In the genomic region with DNA sequence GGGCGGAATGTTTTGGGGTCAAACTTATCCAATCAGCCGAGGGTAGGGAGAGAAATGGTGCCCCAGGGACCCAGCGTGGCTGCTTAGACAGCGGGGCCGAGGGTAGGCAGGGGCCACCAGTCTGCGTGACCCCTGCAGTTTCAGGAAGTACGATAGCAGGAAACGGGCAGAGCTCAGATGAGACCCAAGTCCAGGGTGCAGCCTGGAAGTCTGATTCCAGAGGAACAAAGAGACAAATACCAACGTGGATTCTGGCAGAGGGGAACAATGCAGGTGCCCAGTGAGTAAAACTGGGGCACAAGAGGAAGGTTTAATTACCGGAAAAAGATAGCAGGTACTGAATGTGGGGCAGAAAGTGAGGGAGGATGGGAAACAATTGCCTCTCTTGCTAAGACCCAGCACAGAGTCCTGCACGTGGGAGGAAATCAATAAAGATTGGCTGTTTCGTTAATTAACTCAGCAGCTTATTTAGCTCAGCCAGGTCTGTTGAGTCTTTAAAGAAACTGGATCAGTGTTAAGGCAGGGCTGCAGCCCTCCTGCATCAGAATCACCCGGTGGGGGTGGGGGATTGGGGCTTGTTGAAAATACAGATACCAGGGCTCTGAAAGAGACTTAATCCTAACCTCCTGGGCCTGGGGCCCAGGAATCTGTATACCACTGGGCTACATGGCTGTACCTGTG, we compare ENCODE assay signal across 8 cellular contexts. TPM values are rescaled to one million over a fixed set of nuclear protein-coding genes. Genes with fewer than 3 reads are reported as not detected.
A peak's percentile ranks its signal among the peaks of the same experiment; 100 is the strongest.
DNase-seq lines count a peak whose midpoint lies in the region; ATAC-seq and TF ChIP-seq lines count a peak whose summit lies in the region.

No MANE protein-coding gene starts in this region.

- no peaks in the 10 kb centered on the region for H3K9me3 ChIP-seq in CD4-positive, CD25-positive, alpha-beta regulatory T cell (ENCODE audit: control insufficient read depth in 2 of 2, low read length in 2 of 2)
- H3K9me3 ChIP-seq in H9 (ENCODE audit: control insufficient read depth, low read depth, low read length) (no peaks in the 10 kb centered on the region), Caco-2 (no peaks in the 10 kb centered on the region)

- H3K23ac ChIP-seq in H9 (ENCODE audit: insufficient read length, low read depth, low read length): no peak overlapping the region

- H3K23me2 ChIP-seq in H9 (ENCODE audit: insufficient read length, low read depth, low read length, poor library complexity, severe bottlenecking): no peaks in the 10 kb centered on the region

- H3K4me1 Mint-ChIP-seq in CD4-positive, CD25-positive, alpha-beta regulatory T cell: peaks cover 13 to 65% (median 26%) of the 10 kb centered on the region in 4 donors
- H3K4me1 Mint-ChIP-seq in H9 (peaks cover 23 to 33% of the 10 kb centered on the region in 2 experiments), memory B cell (peaks cover 21% of the 10 kb centered on the region), Caco-2 (ENCODE audit: low read depth, unreplicated experiment) (peaks cover 11% of the 10 kb centered on the region)
- peaks cover 23% of the 10 kb centered on the region for H3K4me1 Mint-ChIP-seq in activated CD4-positive, alpha-beta memory T cell treated with anti-CD3 and anti-CD28 coated beads, Interleukin-2, amount 10 ng/mL, durations not matched to agents 7 days and 5 days

- no peak overlapping the region for H2BK15ac ChIP-seq in H9 (ENCODE audit: low read depth, low read length)

- H3T11ph ChIP-seq in H9 (ENCODE audit: low read length): no peak overlapping the region

- H2BK12ac ChIP-seq in H9 (ENCODE audit: insufficient read length, low read depth, low read length): no peak overlapping the region

- H3K79me2 ChIP-seq in H9 (ENCODE audit: insufficient read depth, low read length): no peaks in the 10 kb centered on the region

- H3K79me1 ChIP-seq in H9 (ENCODE audit: insufficient read depth, low read depth, low read length, poor library complexity, severe bottlenecking): no peaks in the 10 kb centered on the region

- no peak overlapping the region for H2BK5ac ChIP-seq in H9 (ENCODE audit: insufficient read length, low read length)

- TF ChIP-seq CTCF in H9 (conservative IDR thresholded peaks at IDR 0.05): no peak
- TF ChIP-seq CTCF in Caco-2 (IDR thresholded peaks at IDR 0.05; ENCODE audit: insufficient read depth in 1 of 2, low read depth in 1 of 2, low read length in 1 of 2, severe bottlenecking in 1 of 2, unreplicated experiment in 1 of 2): no peak

- no peaks in the 10 kb centered on the region for H3K9me3 Mint-ChIP-seq in CD4-positive, CD25-positive, alpha-beta regulatory T cell
- no peaks in the 10 kb centered on the region for H3K9me3 Mint-ChIP-seq in H9
- H3K9me3 Mint-ChIP-seq in activated CD4-positive, alpha-beta memory T cell treated with anti-CD3 and anti-CD28 coated beads, Interleukin-2, amount 10 ng/mL, durations not matched to agents 7 days and 5 days: no peaks in the 10 kb centered on the region
- peaks cover 1% of the 10 kb centered on the region for H3K9me3 Mint-ChIP-seq in memory B cell
- H3K9me3 Mint-ChIP-seq in Caco-2 (ENCODE audit: unreplicated experiment): no peaks in the 10 kb centered on the region

- peak overlapping the region; percentile 60 for H2AFZ ChIP-seq in H9 (ENCODE audit: low read length)

- H3K18ac ChIP-seq in H9 (ENCODE audit: insufficient read length, low read depth, low read length): peak overlapping the region; percentile 8

- H4K8ac ChIP-seq in H9 (replicated peaks; ENCODE audit: insufficient read length, low read depth, low read length): no peak overlapping the region

- H3K36me3 Mint-ChIP-seq in CD4-positive, CD25-positive, alpha-beta regulatory T cell: no peaks in the 10 kb centered on the region
- H3K36me3 Mint-ChIP-seq in H9 (ENCODE audit: insufficient read depth in 1 of 3, low read depth in 3 of 3) (no peaks in the 10 kb centered on the region), memory B cell (no peaks in the 10 kb centered on the region), Caco-2 (ENCODE audit: insufficient read depth, unreplicated experiment) (no peaks in the 10 kb centered on the region)
- H3K36me3 Mint-ChIP-seq in activated CD4-positive, alpha-beta memory T cell treated with anti-CD3 and anti-CD28 coated beads, Interleukin-2, amount 10 ng/mL, durations not matched to agents 7 days and 5 days (ENCODE audit: low read depth): no peaks in the 10 kb centered on the region

- H3K27me3 ChIP-seq in CD4-positive, CD25-positive, alpha-beta regulatory T cell (ENCODE audit: control insufficient read depth, insufficient read depth, low read length): no peaks in the 10 kb centered on the region
- H3K27me3 ChIP-seq in H9 (ENCODE audit: insufficient read depth, low read length) (no peaks in the 10 kb centered on the region), Caco-2 (replicated peaks; ENCODE audit: control insufficient read depth, insufficient read depth, low read length) (no peaks in the 10 kb centered on the region)

- H3K27ac ChIP-seq in CD4-positive, CD25-positive, alpha-beta regulatory T cell (ENCODE audit: insufficient read depth, low read length, poor library complexity, severe bottlenecking): peak overlapping the region; percentile 34
- H3K27ac ChIP-seq in H9 (ENCODE audit: insufficient read length, low read depth, low read length): no peak overlapping the region

- H3K4me3 ChIP-seq in CD4-positive, CD25-positive, alpha-beta regulatory T cell (ENCODE audit: low read depth, low read length): peak overlapping the region; percentile 51
- no peak overlapping the region for H3K4me3 ChIP-seq in Caco-2 (ENCODE audit: low read depth, low read length)

- no peak overlapping the region for H3K56ac ChIP-seq in H9 (ENCODE audit: insufficient read length, low read depth, low read length)

- no peak overlapping the region for H3K9ac ChIP-seq in H9 (ENCODE audit: extremely low read depth, insufficient read length, low read length)

- no peak overlapping the region for H4K91ac ChIP-seq in H9 (ENCODE audit: insufficient read length, low read depth, low read length)

- CTCF ChIA-PET in activated CD4-positive, alpha-beta memory T cell treated with anti-CD3 and anti-CD28 coated beads, Interleukin-2, amount 10 ng/mL, durations not matched to agents 7 days and 5 days (lab: Charles Lee): interaction anchor here (0.8 to 1.4 kb wide), 2 partner anchors 11 to 209 kb away, joined by 3 to 7 read pairs; no protein-coding TSS in a partner anchor
- CTCF ChIA-PET in Caco-2 (lab: Charles Lee): no interaction called here

- no peak overlapping the region for H2BK120ac ChIP-seq in H9 (ENCODE audit: low read depth, low read length, poor library complexity, severe bottlenecking)

- no peaks in the 10 kb centered on the region for H3K36me3 ChIP-seq in CD4-positive, CD25-positive, alpha-beta regulatory T cell (ENCODE audit: control insufficient read depth, insufficient read depth, low read length)
- no peaks in the 10 kb centered on the region for H3K36me3 ChIP-seq in Caco-2 (ENCODE audit: control insufficient read depth, insufficient read depth, low read length)

- no peak overlapping the region for H4K5ac ChIP-seq in H9 (ENCODE audit: insufficient read length, low read depth, low read length)

- peak overlapping the region; percentile 10; the same call in 1 of the 2 replicates for H3K14ac ChIP-seq in H9 (ENCODE audit: insufficient read depth, low read length)

- no TSS peak for BruUV-seq in Caco-2 (replicated peaks; lab: Mats Ljungman, UMichigan)

- H3K27me3 Mint-ChIP-seq in CD4-positive, CD25-positive, alpha-beta regulatory T cell: no peaks in the 10 kb centered on the region
- H3K27me3 Mint-ChIP-seq in H9 (ENCODE audit: low read depth) (peaks cover 2% of the 10 kb centered on the region; the same call in 1 of the 2 replicates), memory B cell (peaks cover 1% of the 10 kb centered on the region), Caco-2 (ENCODE audit: insufficient read depth, unreplicated experiment) (no peaks in the 10 kb centered on the region)
- no peaks in the 10 kb centered on the region for H3K27me3 Mint-ChIP-seq in activated CD4-positive, alpha-beta memory T cell treated with anti-CD3 and anti-CD28 coated beads, Interleukin-2, amount 10 ng/mL, durations not matched to agents 7 days and 5 days

- H3K4me3 Mint-ChIP-seq in CD4-positive, CD25-positive, alpha-beta regulatory T cell: peak overlapping the region in 3 of 4 donors; percentile 79 to 83 (median 82)
- 0 out of 5 replicates have a peak overlapping the region, but pooled peaks of 1 of the 2 experiments have one; percentile 15 for H3K4me3 Mint-ChIP-seq in H9
- H3K4me3 Mint-ChIP-seq in activated CD4-positive, alpha-beta memory T cell treated with anti-CD3 and anti-CD28 coated beads, Interleukin-2, amount 10 ng/mL, durations not matched to agents 7 days and 5 days: peak overlapping the region; percentile 13
- peak overlapping the region; percentile 85 for H3K4me3 Mint-ChIP-seq in memory B cell
- H3K4me3 Mint-ChIP-seq in Caco-2 (ENCODE audit: unreplicated experiment): no peak overlapping the region

- H3K4ac ChIP-seq in H9 (ENCODE audit: low read depth, low read length): no peak overlapping the region

- H4K20me1 ChIP-seq in H9 (ENCODE audit: control insufficient read depth, insufficient read depth, insufficient read length): no peaks in the 10 kb centered on the region

- H2BK20ac ChIP-seq in H9 (ENCODE audit: low read depth, low read length, poor library complexity, severe bottlenecking): no peak overlapping the region

- peak in 2 of 3 donors; percentile 28 to 70 for DNase-seq in CD4-positive, CD25-positive, alpha-beta regulatory T cell
- DNase-seq in H9: peak; percentile 44
- no peak for DNase-seq in activated CD4-positive, alpha-beta memory T cell treated with anti-CD3 and anti-CD28 coated beads, Interleukin-2, amount 10 ng/mL, durations not matched to agents 7 days and 5 days
- no peak for DNase-seq in memory B cell (ENCODE audit: low spot score in 2 of 2)
- no peak for DNase-seq in NCI-H1092 (lab: John Stamatoyannopoulos, UW)
- no peak for DNase-seq in Caco-2
- DNase-seq in NCI-H1694 (lab: John Stamatoyannopoulos, UW): no peak
- no peak for DNase-seq in NCI-H187 treated with DMSO at 0.1 percent for 48 hours (lab: John Stamatoyannopoulos, UW)

- ATAC-seq in CD4-positive, CD25-positive, alpha-beta regulatory T cell (ENCODE audit: low read depth in 2 of 2): peak; percentile 17 to 63
- peak; percentile 33 for ATAC-seq in memory B cell (ENCODE audit: low read depth)

- H2AK5ac ChIP-seq in H9 (ENCODE audit: insufficient read length, low read length): no peak overlapping the region

- H3K4me1 ChIP-seq in CD4-positive, CD25-positive, alpha-beta regulatory T cell (ENCODE audit: control insufficient read depth, insufficient read depth, low read length, poor library complexity, severe bottlenecking): peaks cover 56% of the 10 kb centered on the region
- peaks cover 6% of the 10 kb centered on the region; the same call in 1 of the 2 replicates for H3K4me1 ChIP-seq in H9 (ENCODE audit: insufficient read depth, low read length)
- no peaks in the 10 kb centered on the region for H3K4me1 ChIP-seq in Caco-2

- POLR2A ChIA-PET in activated CD4-positive, alpha-beta memory T cell treated with anti-CD3 and anti-CD28 coated beads, Interleukin-2, amount 10 ng/mL, durations not matched to agents 7 days and 5 days (lab: Charles Lee): no interaction called here
- POLR2A ChIA-PET in Caco-2 (lab: Charles Lee): no interaction called here

- no peak overlapping the region for H3K4me2 ChIP-seq in H9 (ENCODE audit: insufficient read depth, insufficient read length, low read length)

- WGBS in H9 (ENCODE audit: extremely low coverage, insufficient read length, low lambda C conversion rate): no CpG with 5 or more reads among the region's 13 CpGs

- intact Hi-C loops in Caco-2 (cut with micrococcal nuclease; ENCODE audit: unreplicated experiment): no loop called here

- H3K27ac Mint-ChIP-seq in CD4-positive, CD25-positive, alpha-beta regulatory T cell: peak overlapping the region; percentile 92 to 97 (median 94)
- H3K27ac Mint-ChIP-seq in H9: peak overlapping the region; percentile 48 to 94 (median 93)
- H3K27ac Mint-ChIP-seq in activated CD4-positive, alpha-beta memory T cell treated with anti-CD3 and anti-CD28 coated beads, Interleukin-2, amount 10 ng/mL, durations not matched to agents 7 days and 5 days: peak overlapping the region; percentile 26
- H3K27ac Mint-ChIP-seq in memory B cell: peak overlapping the region; percentile 88
- no peak overlapping the region for H3K27ac Mint-ChIP-seq in Caco-2 (ENCODE audit: unreplicated experiment)

RNA-seq across cellular contexts. Expression of a gene that starts 50.4 kb away (rescaled TPM):
- 10.9 TPM for total RNA-seq in CD4-positive, CD25-positive, alpha-beta regulatory T cell
- 10 to 100 TPM in 3 of 4 donors, 1 to 10 TPM in 1; 8.8 to 13.9 (median 13.2) TPM for polyA plus RNA-seq in CD4-positive, CD25-positive, alpha-beta regulatory T cell
- total RNA-seq in H9 (2021): 46.1 and 46.9 TPM in 2 replicates
- 10 to 100 TPM; 21.5 to 24.0 TPM for total RNA-seq in activated CD4-positive, alpha-beta memory T cell treated with anti-CD3 and anti-CD28 coated beads, Interleukin-2, amount 10 ng/mL, durations not matched to agents 7 days and 5 days
- 38.4 and 39.2 TPM in 2 replicates for total RNA-seq in Caco-2 (2022)

Comparison
In these comparisons a context has a peak if more than half of its experiments do, and no peak if none do; other contexts are left out.
1. DNase-seq: peak in CD4-positive, CD25-positive, alpha-beta regulatory T cell (2 of 3) and H9 (single experiment); none in activated CD4-positive, alpha-beta memory T cell treated with anti-CD3 and anti-CD28 coated beads, Interleukin-2, amount 10 ng/mL, durations not matched to agents 7 days and 5 days (single experiment), memory B cell (0 of 2), NCI-H1092 (single experiment), Caco-2 (0 of 2), NCI-H1694 (single experiment) and NCI-H187 treated with DMSO at 0.1 percent for 48 hours (single experiment).